Comparison of ENCODE assay signal across 11 cellular contexts in genomic region chr12:131836193-131836592, GRCh38. TPM values are rescaled to one million over a fixed set of nuclear protein-coding genes. Genes with fewer than 3 reads are reported as not detected.
DNase-seq lines count a peak whose midpoint lies in the region; ATAC-seq and TF ChIP-seq lines count a peak whose summit lies in the region.
"Had no signal": no experiment of that assay in that cellular context is flagged by ENCODE, and none has a peak within 500 bp of the region (broad histone marks: within the 10 kb centered on the region; RNA-seq: fewer than 3 reads in every experiment).

No MANE protein-coding gene starts in this region.

- H3K27ac Mint-ChIP-seq in chondrocyte (ENCODE audit: unreplicated experiment) (no peak overlapping the region), neural crest cell (ENCODE audit: unreplicated experiment) (no peak overlapping the region)
- H3K27ac Mint-ChIP-seq: activated CD4-positive, alpha-beta memory T cell treated with anti-CD3 and anti-CD28 coated beads for 36 hours; activated naive CD8-positive, alpha-beta T cell treated with anti-CD3 and anti-CD28 coated beads for 36 hours had no signal

- H3K4me3 ChIP-seq in LNCaP clone FGC (ENCODE audit: low read depth, low read length), result no peak overlapping the region
- H3K4me3 ChIP-seq: lung had no signal

- ATAC-seq in GM21390 (IDR thresholded peaks at IDR 0.05; ENCODE audit: unreplicated experiment), result no peak

- H3K36me3 Mint-ChIP-seq in chondrocyte (ENCODE audit: low read depth) (no peaks in the 10 kb centered on the region), neural crest cell (ENCODE audit: low read depth) (no peaks in the 10 kb centered on the region)
- H3K36me3 Mint-ChIP-seq: activated CD4-positive, alpha-beta memory T cell treated with anti-CD3 and anti-CD28 coated beads for 36 hours; activated naive CD8-positive, alpha-beta T cell treated with anti-CD3 and anti-CD28 coated beads for 36 hours had no signal

- TF ChIP-seq CTCF in LNCaP clone FGC (IDR thresholded peaks at IDR 0.05; ENCODE audit: control insufficient read depth, extremely low read depth, insufficient read depth) (peak; percentile 18; the same call in 1 of the 2 replicates), chondrocyte (IDR thresholded peaks at IDR 0.05) (peak; percentile 76), neural crest cell (conservative IDR thresholded peaks at IDR 0.05) (peak; percentile 60)

- DNase-seq in ELR (ENCODE audit: low read depth) (peak; percentile 50), LNCaP clone FGC (ENCODE audit: low read depth) (no peak), chondrocyte (ENCODE audit: low spot score) (no peak), neural crest cell (ENCODE audit: low read depth, low spot score) (no peak), SIG-M5 treated with dmso at 0.1 percent for 504 hours (lab: John Stamatoyannopoulos, UW; ENCODE audit: unreplicated experiment) (no peak), cerebellum (ENCODE audit: low spot score) (no peak)
- DNase-seq: activated CD4-positive, alpha-beta memory T cell treated with anti-CD3 and anti-CD28 coated beads for 36 hours; activated naive CD8-positive, alpha-beta T cell treated with anti-CD3 and anti-CD28 coated beads for 36 hours; NCI-H446 had no signal

- H3K9me3 Mint-ChIP-seq in chondrocyte (ENCODE audit: low read depth), result no peaks in the 10 kb centered on the region
- H3K9me3 Mint-ChIP-seq in neural crest cell, result no peaks in the 10 kb centered on the region
- H3K9me3 Mint-ChIP-seq: activated CD4-positive, alpha-beta memory T cell treated with anti-CD3 and anti-CD28 coated beads for 36 hours; activated naive CD8-positive, alpha-beta T cell treated with anti-CD3 and anti-CD28 coated beads for 36 hours had no signal

- H3K4me3 Mint-ChIP-seq in chondrocyte (ENCODE audit: unreplicated experiment) (no peak overlapping the region), neural crest cell (no peak overlapping the region)
- H3K4me3 Mint-ChIP-seq: activated CD4-positive, alpha-beta memory T cell treated with anti-CD3 and anti-CD28 coated beads for 36 hours; activated naive CD8-positive, alpha-beta T cell treated with anti-CD3 and anti-CD28 coated beads for 36 hours had no signal

- H3K27me3 Mint-ChIP-seq in chondrocyte (ENCODE audit: low read depth) (peaks cover 6% of the 10 kb centered on the region), neural crest cell (ENCODE audit: low read depth) (peaks cover 14% of the 10 kb centered on the region)

- no peaks in the 10 kb centered on the region for H3K4me1 Mint-ChIP-seq in chondrocyte (ENCODE audit: low read depth)
- peaks cover 6% of the 10 kb centered on the region for H3K4me1 Mint-ChIP-seq in neural crest cell

RNA-seq across cellular contexts. Expression of gene MMP17, which starts 8.0 kb away (rescaled TPM):
- total RNA-seq in chondrocyte, result 1.3 to 2.4 TPM (median 1.3 TPM) in 3 replicates
- total RNA-seq in neural crest cell, result 90.9 and 94.8 TPM in 2 replicates
- 15.3 TPM for total RNA-seq in cerebellum

RNA-seq across cellular contexts. Expression of gene ULK1, which starts 58.2 kb away (rescaled TPM):
- total RNA-seq in chondrocyte (54.2 to 65.7 TPM (median 56.1 TPM) in 3 replicates), neural crest cell (59.2 and 69.3 TPM in 2 replicates), cerebellum (16.2 TPM)

Comparison
In these comparisons a context has a peak if more than half of its experiments do, and no peak if none do; other contexts are left out.
1. CTCF ChIP-seq: peak in every context shown above with its lines; median percentile 76 in chondrocyte; 60 in neural crest cell; 18 in LNCaP clone FGC.